35 cellular contexts compared by ENCODE assay signal in the genomic region with DNA sequence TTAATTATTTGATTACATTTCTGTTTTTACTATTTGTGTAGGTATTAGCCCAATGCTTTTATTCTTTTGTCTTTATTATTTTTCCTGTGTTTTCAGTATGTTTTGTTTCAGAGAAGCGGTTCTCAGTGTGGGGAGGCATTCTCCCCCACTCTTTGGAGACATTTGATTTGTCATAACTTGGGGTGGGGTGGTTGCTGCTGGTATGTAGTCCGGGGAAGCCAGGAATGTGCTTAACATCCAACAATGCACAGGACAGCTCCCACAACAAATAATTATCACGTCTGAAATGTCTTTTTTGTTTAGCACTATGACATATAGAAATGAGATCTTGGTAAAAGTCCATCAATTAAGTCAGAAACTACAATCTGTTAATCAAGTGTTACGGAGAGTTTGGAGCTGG.
DNase-seq lines count a peak whose midpoint lies in the region; ATAC-seq, FAIRE-seq and TF ChIP-seq lines count a peak whose summit lies in the region.
"Had no signal": no experiment of that assay in that cellular context is flagged by ENCODE, and none has a peak within 500 bp of the region (broad histone marks: within the 10 kb centered on the region; RNA-seq: fewer than 3 reads in every experiment).

No MANE protein-coding gene starts in this region.

- no peak overlapping the region for H3K27ac ChIP-seq in astrocyte (ENCODE audit: low read depth, low read length)
- H3K27ac ChIP-seq: BLaER1, cardiac muscle cell, epithelial cell of prostate, heart right ventricle, Peyer's patch, tibial artery had no signal

- peak overlapping the region; percentile 94 for H3K27ac Mint-ChIP-seq in astrocyte (ENCODE audit: unreplicated experiment)
- H3K27ac Mint-ChIP-seq in T-helper 2 cell treated with Interferon-gamma antibody and Interleukin-4, amounts not matched to agents 5 μg/mL and 100 μg/mL, for 36 hours, result no peak overlapping the region
- H3K27ac Mint-ChIP-seq: activated T-helper 17 cell treated with anti-CD3 and anti-CD28 coated beads, Interleukin-2, amount 50 U/mL, for 72 hours had no signal

- H3K9me3 ChIP-seq in astrocyte (ENCODE audit: insufficient read depth, low read depth, low read length), result no peaks in the 10 kb centered on the region
- H3K9me3 ChIP-seq: BLaER1, HAP-1, heart right ventricle, Peyer's patch, tibial artery had no signal

- no peaks in the 10 kb centered on the region for H4K20me1 ChIP-seq in astrocyte (ENCODE audit: insufficient read depth, low read length)
- H4K20me1 ChIP-seq: BLaER1 had no signal

- H3K79me2 ChIP-seq in astrocyte (ENCODE audit: insufficient read depth, low read length), result no peaks in the 10 kb centered on the region

- H3K9me3 Mint-ChIP-seq in astrocyte (ENCODE audit: unreplicated experiment), result no peaks in the 10 kb centered on the region
- H3K9me3 Mint-ChIP-seq in T-helper 2 cell treated with Interferon-gamma antibody and Interleukin-4, amounts not matched to agents 5 μg/mL and 100 μg/mL, for 36 hours, result no peaks in the 10 kb centered on the region
- H3K9me3 Mint-ChIP-seq: activated T-helper 17 cell treated with anti-CD3 and anti-CD28 coated beads, Interleukin-2, amount 50 U/mL, for 72 hours had no signal

- H3K4me3 ChIP-seq in astrocyte (ENCODE audit: insufficient read depth, low read depth, low read length), result no peak overlapping the region
- H3K4me3 ChIP-seq: BLaER1, cardiac muscle cell, HAP-1, heart right ventricle, Peyer's patch, tibial artery had no signal

- DNase-seq in GM03348 (ENCODE audit: low spot score) (peak; percentile 43), astrocyte (ENCODE audit: low read depth) (peak; percentile 72), glomerular visceral epithelial cell (ENCODE audit: extremely low spot score) (peak; percentile 62), renal cortical epithelial cell (ENCODE audit: low read depth) (peak; percentile 42), activated gamma-delta T cell treated with Interleukin-2 at 50 U/mL for 16 hours (no peak), iPS-NIHi11 (ENCODE audit: low spot score) (no peak)
- no peak for DNase-seq in T-helper 2 cell treated with Interferon-gamma antibody and Interleukin-4, amounts not matched to agents 5 μg/mL and 100 μg/mL, for 36 hours (ENCODE audit: low spot score)
- DNase-seq: ACHN; activated CD4-positive, alpha-beta T cell treated with anti-CD3 and anti-CD28 coated beads for 48 hours; activated naive CD4-positive, alpha-beta T cell treated with anti-CD3 and anti-CD28 coated beads, Interleukin-2, amount 50 U/mL, for 16 hours; amniotic stem cell; cortex of kidney; effector memory CD4-positive, alpha-beta T cell; foreskin melanocyte; heart right ventricle; Karpas-422; mammary epithelial cell; NCI-H1417 treated with DMSO at 0.1 percent for 48 hours; NCI-H2081; NCI-H2227 treated with DMSO at 0.1 percent for 48 hours; Peyer's patch; posterior cingulate gyrus; SIG-M5; stimulated activated CD4-positive, alpha-beta T cell treated with anti-CD3 and anti-CD28 coated beads, Interleukin-4, amount 100 ng/mL, for 24 hours; SW 1271; T-helper 9 cell had no signal

- peaks cover 63% of the 10 kb centered on the region for H3K4me1 Mint-ChIP-seq in astrocyte (ENCODE audit: low read depth, unreplicated experiment)
- H3K4me1 Mint-ChIP-seq in T-helper 2 cell treated with Interferon-gamma antibody and Interleukin-4, amounts not matched to agents 5 μg/mL and 100 μg/mL, for 36 hours (ENCODE audit: low read depth), result no peaks in the 10 kb centered on the region
- H3K4me1 Mint-ChIP-seq: activated T-helper 17 cell treated with anti-CD3 and anti-CD28 coated beads, Interleukin-2, amount 50 U/mL, for 72 hours had no signal

- ATAC-seq in HG03521 (IDR thresholded peaks at IDR 0.05; ENCODE audit: unreplicated experiment), result no peak
- ATAC-seq: activated T-helper 17 cell treated with anti-CD3 and anti-CD28 coated beads, Interleukin-2, amount 50 U/mL, for 72 hours; heart right ventricle; HepG2 had no signal

- H2AFZ ChIP-seq in astrocyte (ENCODE audit: low read depth, low read length), result no peak overlapping the region

- no peak for TF ChIP-seq CTCF in astrocyte (IDR thresholded peaks at IDR 0.05; ENCODE audit: insufficient read depth, low read depth, low read length)

- no peaks in the 10 kb centered on the region for H3K36me3 Mint-ChIP-seq in astrocyte (ENCODE audit: low read depth, unreplicated experiment)
- no peaks in the 10 kb centered on the region for H3K36me3 Mint-ChIP-seq in T-helper 2 cell treated with Interferon-gamma antibody and Interleukin-4, amounts not matched to agents 5 μg/mL and 100 μg/mL, for 36 hours (ENCODE audit: low read depth)

- peaks cover 17% of the 10 kb centered on the region for H3K4me1 ChIP-seq in astrocyte (ENCODE audit: insufficient read depth, low read length)
- H3K4me1 ChIP-seq: HAP-1, Peyer's patch had no signal

- H3K4me3 Mint-ChIP-seq in astrocyte (ENCODE audit: unreplicated experiment), result no peak overlapping the region
- H3K4me3 Mint-ChIP-seq in T-helper 2 cell treated with Interferon-gamma antibody and Interleukin-4, amounts not matched to agents 5 μg/mL and 100 μg/mL, for 36 hours, result no peak overlapping the region
- H3K4me3 Mint-ChIP-seq: activated T-helper 17 cell treated with anti-CD3 and anti-CD28 coated beads, Interleukin-2, amount 50 U/mL, for 72 hours had no signal

- peak overlapping the region; percentile 39 for H3K4me2 ChIP-seq in astrocyte (ENCODE audit: low read length)
- H3K4me2 ChIP-seq: BLaER1 had no signal

- FAIRE-seq in astrocyte (lab: Jason Lieb, UNC), result peak; percentile 76
- FAIRE-seq: GM12892, HepG2 had no signal

- no peaks in the 10 kb centered on the region for H3K36me3 ChIP-seq in astrocyte (ENCODE audit: insufficient read depth, low read length)
- H3K36me3 ChIP-seq: BLaER1, cardiac muscle cell, HAP-1, heart right ventricle, Peyer's patch, tibial artery had no signal

- H3K9ac ChIP-seq in astrocyte (ENCODE audit: low read length), result no peak overlapping the region
- H3K9ac ChIP-seq: BLaER1 had no signal

- H3K27me3 Mint-ChIP-seq in astrocyte (ENCODE audit: low read depth, unreplicated experiment), result peaks cover 1% of the 10 kb centered on the region
- H3K27me3 Mint-ChIP-seq in T-helper 2 cell treated with Interferon-gamma antibody and Interleukin-4, amounts not matched to agents 5 μg/mL and 100 μg/mL, for 36 hours (ENCODE audit: low read depth), result peaks cover 3% of the 10 kb centered on the region

- H3K27me3 ChIP-seq in astrocyte (ENCODE audit: insufficient read depth, low read length), result no peaks in the 10 kb centered on the region
- H3K27me3 ChIP-seq: BLaER1, cardiac muscle cell, heart right ventricle, Peyer's patch, tibial artery had no signal

Comparison
In these comparisons a context has a peak if more than half of its experiments do, and no peak if none do; other contexts are left out.
1. DNase-seq: peak in GM03348 (single experiment), astrocyte (single experiment), glomerular visceral epithelial cell (single experiment) and renal cortical epithelial cell (single experiment); none in activated gamma-delta T cell treated with Interleukin-2 at 50 U/mL for 16 hours (single experiment), T-helper 2 cell treated with Interferon-gamma antibody and Interleukin-4, amounts not matched to agents 5 μg/mL and 100 μg/mL, for 36 hours (single experiment) and iPS-NIHi11 (single experiment).